ENCODE assay signal across 15 cellular contexts in the genomic region with DNA sequence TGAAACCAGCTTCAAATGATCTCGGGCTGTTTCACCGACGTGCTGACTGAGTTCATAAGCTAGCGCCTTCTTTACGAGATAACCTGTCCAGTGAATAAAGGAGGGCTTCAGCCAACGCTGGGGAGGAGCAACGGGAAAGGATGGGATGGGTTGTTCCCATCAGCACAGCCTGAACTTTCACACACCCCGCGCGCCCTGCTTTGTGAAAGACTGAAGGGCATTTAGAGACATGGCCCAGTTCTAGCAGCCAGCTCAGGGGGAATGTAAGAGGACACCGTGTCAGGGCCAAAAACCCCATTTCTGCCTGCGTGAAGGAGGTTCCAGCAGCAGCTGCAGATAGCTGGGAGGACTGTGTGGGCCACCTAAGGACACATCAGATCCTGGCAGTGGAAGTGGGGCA.
A peak's percentile ranks its signal among the peaks of the same experiment; 100 is the strongest.
DNase-seq lines count a peak whose midpoint lies in the region; ATAC-seq and TF ChIP-seq lines count a peak whose summit lies in the region.
"Had no signal": no experiment of that assay in that cellular context is flagged by ENCODE, and none has a peak within 500 bp of the region (broad histone marks: within the 10 kb centered on the region; RNA-seq: fewer than 3 reads in every experiment).

No MANE protein-coding gene starts in this region.

- H4K8ac ChIP-seq in trophoblast cell (ENCODE audit: low read depth, low read length), result no peak overlapping the region

- no peak for ATAC-seq in GM19324 (IDR thresholded peaks at IDR 0.05; ENCODE audit: low FRiP score, unreplicated experiment)
- ATAC-seq: Panc1 had no signal

- no peaks in the 10 kb centered on the region for H3K9me3 Mint-ChIP-seq in chondrocyte (ENCODE audit: low read depth)
- H3K9me3 Mint-ChIP-seq: CD4-positive, alpha-beta T cell had no signal

- H3K4me1 Mint-ChIP-seq in chondrocyte (ENCODE audit: low read depth), result no peaks in the 10 kb centered on the region
- H3K4me1 Mint-ChIP-seq: B cell had no signal

- H3K18ac ChIP-seq in trophoblast cell (ENCODE audit: low read length), result no peak overlapping the region

- no peak overlapping the region for H3K4ac ChIP-seq in trophoblast cell (ENCODE audit: low read depth, low read length)

- H3K23ac ChIP-seq in trophoblast cell (ENCODE audit: low read length), result no peak overlapping the region

- POLR2A ChIA-PET in AG04450 (lab: Yijun Ruan, JAX), result no interaction called here

- H3K79me2 ChIP-seq in trophoblast cell (ENCODE audit: control insufficient read depth, insufficient read depth, low read length, poor library complexity), result no peaks in the 10 kb centered on the region

- peaks cover 14% of the 10 kb centered on the region for H3K4me1 ChIP-seq in SJCRH30
- H3K4me1 ChIP-seq in trophoblast cell (ENCODE audit: control insufficient read depth in 1 of 2, insufficient read depth in 2 of 2, low read length in 2 of 2), result no peaks in the 10 kb centered on the region

- H3K27me3 ChIP-seq in AG04450 (ENCODE audit: control insufficient read depth, insufficient read depth, low read length) (peaks cover 27% of the 10 kb centered on the region), SJCRH30 (no peaks in the 10 kb centered on the region), trophoblast cell (ENCODE audit: insufficient read depth, low read length) (no peaks in the 10 kb centered on the region)

- H2AK5ac ChIP-seq in trophoblast cell (ENCODE audit: low read length), result no peak overlapping the region

- H3K27me3 Mint-ChIP-seq in chondrocyte (ENCODE audit: low read depth), result peaks cover 20% of the 10 kb centered on the region
- H3K27me3 Mint-ChIP-seq: CD4-positive, alpha-beta T cell had no signal

- no peak overlapping the region for H2BK5ac ChIP-seq in trophoblast cell (ENCODE audit: low read depth, low read length, poor library complexity)

- H2BK120ac ChIP-seq in trophoblast cell (ENCODE audit: insufficient read depth, low read length, poor library complexity), result no peak overlapping the region

- H2BK12ac ChIP-seq in trophoblast cell (ENCODE audit: low read length), result peak overlapping the region; percentile 62

- CTCF ChIA-PET in AG04450 (lab: Charles Lee), result no interaction called here

- no peak overlapping the region for H3K9ac ChIP-seq in trophoblast cell (ENCODE audit: low read length)

- H3K4me2 ChIP-seq in trophoblast cell (ENCODE audit: low read length), result no peak overlapping the region

- H3K4me3 ChIP-seq in AG04450 (ENCODE audit: low read depth, low read length) (0 out of 2 replicates have a peak overlapping the region, but pooled peaks have one; percentile 17), SJCRH30 (peak overlapping the region; percentile 8; the same call in 1 of the 2 replicates), trophoblast cell (ENCODE audit: low read depth, low read length) (no peak overlapping the region)

- no peak for TF ChIP-seq CTCF in AG04450 (IDR thresholded peaks at IDR 0.05; ENCODE audit: low read depth, low read length)
- TF ChIP-seq CTCF in chondrocyte (IDR thresholded peaks at IDR 0.05), result no peak

- H3K4me3 Mint-ChIP-seq in chondrocyte (ENCODE audit: unreplicated experiment), result no peak overlapping the region
- H3K4me3 Mint-ChIP-seq: B cell; CD4-positive, alpha-beta T cell had no signal

- H3K27ac Mint-ChIP-seq in chondrocyte (ENCODE audit: unreplicated experiment), result no peak overlapping the region
- H3K27ac Mint-ChIP-seq: B cell; CD4-positive, alpha-beta T cell had no signal

- no peaks in the 10 kb centered on the region for H3K36me3 Mint-ChIP-seq in chondrocyte (ENCODE audit: low read depth)

- WGBS in trophoblast cell (ENCODE audit: extremely low coverage, insufficient coverage, insufficient read length), result no CpG with 5 or more reads among the region's 12 CpGs

- no peak overlapping the region for H3K27ac ChIP-seq in AG04450 (ENCODE audit: low read depth, low read length)
- peak overlapping the region; percentile 34 for H3K27ac ChIP-seq in SJCRH30
- H3K27ac ChIP-seq in trophoblast cell (ENCODE audit: low read depth, low read length), result no peak overlapping the region

- H3K79me1 ChIP-seq in trophoblast cell (ENCODE audit: low read length), result peaks cover 4% of the 10 kb centered on the region

- H3K36me3 ChIP-seq in SJCRH30, result no peaks in the 10 kb centered on the region
- H3K36me3 ChIP-seq in trophoblast cell (ENCODE audit: control insufficient read depth in 1 of 2, insufficient read depth in 2 of 2, low read length in 2 of 2), result no peaks in the 10 kb centered on the region

- DNase-seq in AG04450 (ENCODE audit: low read depth, low spot score), result no peak
- DNase-seq in SJCRH30, result peak; percentile 87 to 95
- DNase-seq in left kidney (ENCODE audit: low read depth, low spot score), result peak; percentile 35
- no peak for DNase-seq in trophoblast cell
- DNase-seq in NCI-H446 (lab: John Stamatoyannopoulos, UW), result no peak
- no peak for DNase-seq in chondrocyte (ENCODE audit: low spot score)
- DNase-seq: CD4-positive, alpha-beta T cell; DMS79 treated with DMSO at 0.1 percent for 48 hours; NCI-H146; NCI-H446 treated with DMSO at 0.1 percent for 48 hours; NCI-H748 treated with DMSO at 0.1 percent for 48 hours; SHP77 had no signal

- H3K9me3 ChIP-seq in AG04450 (ENCODE audit: control insufficient read depth, insufficient read depth, low read length) (no peaks in the 10 kb centered on the region), SJCRH30 (replicated peaks) (no peaks in the 10 kb centered on the region), trophoblast cell (ENCODE audit: insufficient read depth, low read depth, low read length) (peaks cover 2% of the 10 kb centered on the region)

- no peak overlapping the region for H4K12ac ChIP-seq in trophoblast cell (ENCODE audit: low read depth, low read length)

- no peak overlapping the region for H2AFZ ChIP-seq in trophoblast cell (ENCODE audit: insufficient read depth, low read length, poor library complexity)

- no peak overlapping the region for H4K91ac ChIP-seq in trophoblast cell (ENCODE audit: low read depth, low read length)

- no peak overlapping the region for H3K14ac ChIP-seq in trophoblast cell (ENCODE audit: low read length)

Comparison
In these comparisons a context has a peak if more than half of its experiments do, and no peak if none do; other contexts are left out.
1. DNase-seq: peak in SJCRH30 (2 of 2) and left kidney (single experiment); none in AG04450 (single experiment), trophoblast cell (0 of 2), NCI-H446 (0 of 2) and chondrocyte (single experiment).